Comparison of ENCODE assay signal across 8 cellular contexts in genomic region chr11:65573391-65574146, GRCh38. TPM values are rescaled to one million over a fixed set of nuclear protein-coding genes. Genes with fewer than 3 reads are reported as not detected.
DNase-seq lines count a peak whose midpoint lies in the region; ATAC-seq and TF ChIP-seq lines count a peak whose summit lies in the region.

No MANE protein-coding gene starts in this region.

- H3K4me3 ChIP-seq in astrocyte of the spinal cord (ENCODE audit: low read depth, low read length) (peak overlapping the region; percentile 69), lung (peak overlapping the region; percentile 74), upper lobe of left lung (peak overlapping the region; percentile 40 to 93 (median 86))

- TF ChIP-seq CTCF in astrocyte of the spinal cord (IDR thresholded peaks at IDR 0.05; ENCODE audit: low read depth, low read length) (no peak), lung (IDR thresholded peaks at IDR 0.05; ENCODE audit: control extremely low read depth, extremely low read depth) (no peak), upper lobe of left lung (IDR thresholded peaks at IDR 0.05) (no peak)

- ATAC-seq in lung (ENCODE audit: insufficient read depth, low FRiP score) (no peak), upper lobe of left lung (ENCODE audit: low FRiP score in 2 of 2) (no peak), HG03135 (IDR thresholded peaks at IDR 0.05; ENCODE audit: unreplicated experiment) (no peak)

- DNase-seq in activated naive CD4-positive, alpha-beta T cell treated with anti-CD3 and anti-CD28 coated beads for 36 hours: peak; percentile 44
- no peak for DNase-seq in activated naive CD4-positive, alpha-beta T cell (lab: John Stamatoyannopoulos, UW)
- DNase-seq in astrocyte of the spinal cord (ENCODE audit: low read depth, low spot score) (no peak), lung (ENCODE audit: low spot score) (no peak), upper lobe of left lung (no peak), NCI-H226 (no peak)
- DNase-seq in stimulated activated CD4-positive, alpha-beta T cell treated with anti-CD3 and anti-CD28 coated beads, Interleukin-4, amount 100 ng/mL, for 4 hours: no peak

- H3K36me3 Mint-ChIP-seq in activated naive CD4-positive, alpha-beta T cell treated with anti-CD3 and anti-CD28 coated beads for 36 hours (ENCODE audit: low read depth): peaks cover 18% of the 10 kb centered on the region

- no peak for TF ChIP-seq EP300 in upper lobe of left lung (IDR thresholded peaks at IDR 0.05)

- peak overlapping the region; percentile 51 to 95 for H3K27ac ChIP-seq in lung (ENCODE audit: low read depth in 1 of 2, low read length in 1 of 2)
- H3K27ac ChIP-seq in upper lobe of left lung: peak overlapping the region; percentile 93 to 98 (median 94)

- CTCF ChIA-PET in activated naive CD4-positive, alpha-beta T cell treated with anti-CD3 and anti-CD28 coated beads for 36 hours (lab: Charles Lee): interaction anchor here (0.9 to 6.0 kb wide), 10 partner anchors 14 to 43 kb away, joined by 3 to 86 read pairs (median 8); partner anchors contain the start of genes MAP3K11 and PCNX3

- peaks cover 58% of the 10 kb centered on the region for H3K4me1 Mint-ChIP-seq in activated naive CD4-positive, alpha-beta T cell treated with anti-CD3 and anti-CD28 coated beads for 36 hours (ENCODE audit: low read depth)

- H3K4me3 Mint-ChIP-seq in activated naive CD4-positive, alpha-beta T cell treated with anti-CD3 and anti-CD28 coated beads for 36 hours: peak overlapping the region; percentile 72

- H3K36me3 ChIP-seq in lung (ENCODE audit: control insufficient read depth in 2 of 2, insufficient read depth in 2 of 2, low read length in 2 of 2): peaks cover 0 to 6% of the 10 kb centered on the region in 2 donors
- H3K36me3 ChIP-seq in upper lobe of left lung: peaks cover 0 to 9% (median 0%) of the 10 kb centered on the region in 4 donors

- no peaks in the 10 kb centered on the region for H3K9me3 ChIP-seq in lung (ENCODE audit: control insufficient read depth in 2 of 2, insufficient read depth in 1 of 2, low read length in 1 of 2)
- no peaks in the 10 kb centered on the region for H3K9me3 ChIP-seq in upper lobe of left lung

- H3K9me3 Mint-ChIP-seq in activated naive CD4-positive, alpha-beta T cell treated with anti-CD3 and anti-CD28 coated beads for 36 hours: no peaks in the 10 kb centered on the region

- H3K27me3 ChIP-seq in lung (ENCODE audit: control insufficient read depth, insufficient read depth): no peaks in the 10 kb centered on the region
- no peaks in the 10 kb centered on the region for H3K27me3 ChIP-seq in upper lobe of left lung

- 30 to 44% methylated on average over 25 of the region's 25 CpGs for WGBS in lung, 2 donors
- WGBS in upper lobe of left lung, 2 donors: 23 to 30% methylated on average over 7 to 24 of the region's 25 CpGs

- no peak for TF ChIP-seq POLR2A in upper lobe of left lung (IDR thresholded peaks at IDR 0.05)

- peaks cover 5 to 33% of the 10 kb centered on the region in 2 donors for H3K4me1 ChIP-seq in lung (ENCODE audit: control insufficient read depth in 2 of 2, insufficient read depth in 2 of 2, low read length in 2 of 2)
- peaks cover 63 to 84% (median 76%) of the 10 kb centered on the region in 4 donors for H3K4me1 ChIP-seq in upper lobe of left lung

- peak overlapping the region; percentile 83 for H3K27ac Mint-ChIP-seq in activated naive CD4-positive, alpha-beta T cell treated with anti-CD3 and anti-CD28 coated beads for 36 hours

- intact Hi-C loops in activated naive CD4-positive, alpha-beta T cell treated with anti-CD3 and anti-CD28 coated beads for 36 hours (cut with micrococcal nuclease): loop anchor here (1.0 to 5.0 kb wide), 9 partner anchors 15 to 716 kb away; partner anchors contain the start of genes BANF1, EIF1AD, PCNX3 and RAB1B

- H3K27me3 Mint-ChIP-seq in activated naive CD4-positive, alpha-beta T cell treated with anti-CD3 and anti-CD28 coated beads for 36 hours (ENCODE audit: low read depth): no peaks in the 10 kb centered on the region

- in situ Hi-C loops in astrocyte of the spinal cord (cut with HindIII; ENCODE audit: low sequenced_read_pairs): no loop called here

RNA-seq across cellular contexts. Expression of gene FAM89B, which starts 1.2 kb away (rescaled TPM):
- 10 to 100 TPM; 12.4 to 12.8 TPM for total RNA-seq in activated naive CD4-positive, alpha-beta T cell treated with anti-CD3 and anti-CD28 coated beads for 36 hours
- 10 to 100 TPM; 20.6 to 53.5 TPM for total RNA-seq in lung
- 10 to 100 TPM; 44.4 TPM for polyA plus RNA-seq in lung
- 10 to 100 TPM; 27.9 to 65.8 (median 45.3) TPM for total RNA-seq in upper lobe of left lung

RNA-seq across cellular contexts. Expression of gene EHBP1L1, which starts 2.3 kb away (rescaled TPM):
- total RNA-seq in activated naive CD4-positive, alpha-beta T cell treated with anti-CD3 and anti-CD28 coated beads for 36 hours: 10 to 100 TPM; 51.9 to 54.6 TPM
- total RNA-seq in lung: 100 to 1,000 TPM in 1 of 2 donors, 10 to 100 TPM in 1; 58.3 to 154 TPM
- 100 to 1,000 TPM in 1 of 2 donors, 10 to 100 TPM in 1; 49.8 to 125 TPM for polyA plus RNA-seq in lung
- total RNA-seq in upper lobe of left lung: 100 to 1,000 TPM in 4 of 6 donors, 10 to 100 TPM in 2; 70.4 to 220 (median 133) TPM

RNA-seq across cellular contexts. Expression of gene ZNRD2, which starts 3.3 kb away (rescaled TPM):
- total RNA-seq in activated naive CD4-positive, alpha-beta T cell treated with anti-CD3 and anti-CD28 coated beads for 36 hours: 10 to 100 TPM; 41.4 to 42.5 TPM
- 10 to 100 TPM; 22.0 to 35.9 TPM for total RNA-seq in lung
- 10 to 100 TPM; 65.6 to 81.5 TPM for polyA plus RNA-seq in lung
- total RNA-seq in upper lobe of left lung: 10 to 100 TPM; 22.6 to 60.7 (median 39.7) TPM

RNA-seq across cellular contexts. Expression of gene LTBP3, which starts 15.4 kb away (rescaled TPM):
- 10 to 100 TPM; 39.7 to 45.7 TPM for total RNA-seq in activated naive CD4-positive, alpha-beta T cell treated with anti-CD3 and anti-CD28 coated beads for 36 hours
- 100 to 1,000 TPM; 100 to 111 TPM for total RNA-seq in lung
- polyA plus RNA-seq in lung: 10 to 100 TPM; 39.1 to 46.6 TPM
- 100 to 1,000 TPM in 5 of 6 donors, 10 to 100 TPM in 1; 99.9 to 479 (median 131) TPM for total RNA-seq in upper lobe of left lung

RNA-seq across cellular contexts. Expression of gene KCNK7, which starts 22.0 kb away (rescaled TPM):
- total RNA-seq in activated naive CD4-positive, alpha-beta T cell treated with anti-CD3 and anti-CD28 coated beads for 36 hours: under 1 TPM in 1 of 2 experiments, not detected in 1; 0.35 TPM
- total RNA-seq in lung: 1 to 10 TPM in 1 of 2 donors, under 1 TPM in 1; 0.46 to 1.1 TPM
- polyA plus RNA-seq in lung: 1 to 10 TPM; 1.5 to 2.8 TPM
- 1 to 10 TPM in 4 of 6 donors, under 1 TPM in 1, not detected in 1; 0.59 to 3.7 (median 1.7) TPM for total RNA-seq in upper lobe of left lung
